ENCODE assay signal across 38 cellular contexts in genomic region chr6:77021778-77022177, GRCh38.
"Had no signal": no experiment of that assay in that cellular context is flagged by ENCODE, and none has a peak within 500 bp of the region (broad histone marks: within the 10 kb centered on the region; RNA-seq: fewer than 3 reads in every experiment).

No MANE protein-coding gene starts in this region.

- H3K9me3 Mint-ChIP-seq: activated T-helper 1 cell treated with anti-CD3 and anti-CD28 coated beads, Interleukin-12 subunit alpha, Interleukin-12 subunit beta, Interleukin-2, Interleukin-4 antibody, amounts not matched to agents 30 ng/mL and 10 ng/mL and 1 ng/mL, durations not matched to agents 14 hours and 24 hours and 36 hours had no signal

- H3K4me1 ChIP-seq: Peyer's patch had no signal

- H3K36me3 ChIP-seq: brain microvascular endothelial cell, cardiac muscle cell, MG63, Peyer's patch had no signal

- H3K4me3 Mint-ChIP-seq: activated B cell treated with CpG ODN at 0.5 μM for 24 hours; activated CD4-positive, alpha-beta memory T cell treated with anti-CD3 and anti-CD28 coated beads for 36 hours; activated naive CD4-positive, alpha-beta T cell treated with anti-CD3 and anti-CD28 coated beads, Interleukin-2, amount 10 ng/mL, durations not matched to agents 7 days and 5 days; activated naive CD8-positive, alpha-beta T cell; activated naive CD8-positive, alpha-beta T cell treated with anti-CD3 and anti-CD28 coated beads, Interleukin-2, amount 50 U/mL, for 24 hours; activated T-cell treated with anti-CD3 and anti-CD28 coated beads, Interleukin-2, amount 50 U/mL, for 4 hours; activated T-helper 1 cell treated with anti-CD3 and anti-CD28 coated beads, Interleukin-12 subunit alpha, Interleukin-12 subunit beta, Interleukin-2, Interleukin-4 antibody, amounts not matched to agents 30 ng/mL and 10 ng/mL and 1 ng/mL, durations not matched to agents 14 hours and 24 hours and 36 hours; central memory CD8-positive, alpha-beta T cell had no signal

- H3K27ac ChIP-seq: brain microvascular endothelial cell, cardiac muscle cell, coronary artery, Peyer's patch, VCaP had no signal

- DNase-seq: activated B cell treated with CpG ODN at 0.5 μM for 24 hours; activated CD4-positive, alpha-beta memory T cell treated with anti-CD3 and anti-CD28 coated beads for 36 hours; activated CD4-positive, alpha-beta T cell treated with anti-CD3 and anti-CD28 coated beads for 4 hours; activated CD4-positive, alpha-beta T cell treated with anti-CD3 and anti-CD28 coated beads, Interleukin-2, amount 50 U/mL, for 1 hour; activated CD4-positive, CD25-positive, alpha-beta regulatory T cell treated with anti-CD3 and anti-CD28 coated beads, Interleukin-2, amount 50 U/mL, for 72 hours; activated CD8-positive, alpha-beta memory T cell treated with anti-CD3 and anti-CD28 coated beads, Interleukin-2, amount 50 U/mL, for 4 hours; activated effector memory CD4-positive, alpha-beta T cell treated with Interleukin-2 at 50 U/mL for 16 hours; activated naive CD4-positive, alpha-beta T cell treated with anti-CD3 and anti-CD28 coated beads, Interleukin-2, amount 10 ng/mL, durations not matched to agents 7 days and 5 days; activated naive CD8-positive, alpha-beta T cell treated with anti-CD3 and anti-CD28 coated beads, Interleukin-2, amount 50 U/mL, for 24 hours; activated T-cell treated with anti-CD3 and anti-CD28 coated beads for 4 hours; activated T-cell treated with anti-CD3 and anti-CD28 coated beads, Interleukin-2, amount 50 U/mL, for 4 hours; anterior cingulate cortex; brain microvascular endothelial cell; MG63; NCI-H1048; NCI-H1105 treated with DMSO at 0.1 percent for 48 hours; NCI-H1436; NCI-H1694; NCI-H1930; NCI-H2081 treated with DMSO at 0.1 percent for 48 hours; NCI-H226; NCI-H446 treated with DMSO at 0.1 percent for 48 hours; NCI-H524; NK-92 treated with Interleukin-12 subunit alpha and Interleukin-12 subunit beta, amount 100 ng/mL, for 24 hours; PC-3; Peyer's patch; RPMI8226; SIG-M5; T-helper 1 cell; T-helper 2 cell; T-helper 9 cell had no signal

- H3K4me3 ChIP-seq: cardiac muscle cell, coronary artery, MG63, Peyer's patch had no signal

- H3K27me3 Mint-ChIP-seq: activated B cell treated with CpG ODN at 0.5 μM for 24 hours; activated CD4-positive, alpha-beta memory T cell treated with anti-CD3 and anti-CD28 coated beads for 36 hours; activated naive CD4-positive, alpha-beta T cell treated with anti-CD3 and anti-CD28 coated beads, Interleukin-2, amount 10 ng/mL, durations not matched to agents 7 days and 5 days; activated naive CD8-positive, alpha-beta T cell; activated naive CD8-positive, alpha-beta T cell treated with anti-CD3 and anti-CD28 coated beads, Interleukin-2, amount 50 U/mL, for 24 hours; central memory CD8-positive, alpha-beta T cell had no signal

- H3K27ac Mint-ChIP-seq: activated B cell treated with CpG ODN at 0.5 μM for 24 hours; activated CD4-positive, alpha-beta memory T cell treated with anti-CD3 and anti-CD28 coated beads for 36 hours; activated naive CD4-positive, alpha-beta T cell treated with anti-CD3 and anti-CD28 coated beads, Interleukin-2, amount 10 ng/mL, durations not matched to agents 7 days and 5 days; activated naive CD8-positive, alpha-beta T cell; activated naive CD8-positive, alpha-beta T cell treated with anti-CD3 and anti-CD28 coated beads, Interleukin-2, amount 50 U/mL, for 24 hours; activated T-helper 1 cell treated with anti-CD3 and anti-CD28 coated beads, Interleukin-12 subunit alpha, Interleukin-12 subunit beta, Interleukin-2, Interleukin-4 antibody, amounts not matched to agents 30 ng/mL and 10 ng/mL and 1 ng/mL, durations not matched to agents 14 hours and 24 hours and 36 hours had no signal

- H3K27me3 ChIP-seq: brain microvascular endothelial cell, cardiac muscle cell, MG63, Peyer's patch had no signal

- ATAC-seq: activated naive CD8-positive, alpha-beta T cell treated with anti-CD3 and anti-CD28 coated beads, Interleukin-2, amount 50 U/mL, for 24 hours; activated T-cell treated with anti-CD3 and anti-CD28 coated beads, Interleukin-2, amount 50 U/mL, for 4 hours; PC-3; SK-N-SH treated with all-trans-retinoic acid at 6 μM for 48 hours had no signal

- H3K36me3 Mint-ChIP-seq: activated CD4-positive, alpha-beta memory T cell treated with anti-CD3 and anti-CD28 coated beads for 36 hours; activated naive CD4-positive, alpha-beta T cell treated with anti-CD3 and anti-CD28 coated beads, Interleukin-2, amount 10 ng/mL, durations not matched to agents 7 days and 5 days; activated naive CD8-positive, alpha-beta T cell had no signal

- H3K4me1 Mint-ChIP-seq: activated B cell treated with CpG ODN at 0.5 μM for 24 hours; activated naive CD4-positive, alpha-beta T cell treated with anti-CD3 and anti-CD28 coated beads, Interleukin-2, amount 10 ng/mL, durations not matched to agents 7 days and 5 days; activated naive CD8-positive, alpha-beta T cell treated with anti-CD3 and anti-CD28 coated beads, Interleukin-2, amount 50 U/mL, for 24 hours; central memory CD8-positive, alpha-beta T cell had no signal
